Comparison of ENCODE assay signal across 19 cellular contexts in the genomic region with DNA sequence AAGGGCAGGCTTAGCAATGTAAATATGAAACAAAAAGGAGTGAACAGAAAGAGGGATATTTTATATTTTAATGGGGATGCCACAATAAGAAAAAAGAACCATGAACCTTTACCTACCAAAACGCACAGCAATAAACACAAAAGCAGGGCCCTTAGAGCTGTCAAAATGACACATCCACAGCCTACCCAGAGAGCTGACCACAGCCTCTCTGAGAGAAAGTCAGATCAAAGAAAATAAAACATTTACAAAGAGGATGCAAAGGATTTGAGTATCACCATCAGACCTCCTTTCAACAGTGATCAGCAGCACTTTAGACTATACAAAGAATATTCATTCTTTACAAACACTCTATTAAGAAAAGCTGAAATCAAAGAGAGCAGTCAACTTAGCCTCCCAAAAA.
"Had no signal": no experiment of that assay in that cellular context is flagged by ENCODE, and none has a peak within 500 bp of the region (broad histone marks: within the 10 kb centered on the region; RNA-seq: fewer than 3 reads in every experiment).

No MANE protein-coding gene starts in this region.

- H3K27ac ChIP-seq: colonic mucosa, foreskin keratinocyte, left ventricle myocardium inferior, lower lobe of right lung, suprapubic skin, thyroid gland had no signal

- H3K27me3 Mint-ChIP-seq: memory B cell; naive thymus-derived CD8-positive, alpha-beta T cell; type B pancreatic cell had no signal

- H3K27ac Mint-ChIP-seq: endodermal cell; memory B cell; naive thymus-derived CD8-positive, alpha-beta T cell; type B pancreatic cell had no signal

- H3K4me3 Mint-ChIP-seq: endodermal cell; memory B cell; naive thymus-derived CD8-positive, alpha-beta T cell; type B pancreatic cell had no signal

- DNase-seq: colonic mucosa; dermis blood vessel endothelial cell; endodermal cell; erythroblast; foreskin keratinocyte; kidney; left cardiac atrium; left ventricle myocardium inferior; lower lobe of right lung; naive thymus-derived CD8-positive, alpha-beta T cell; posterior cingulate gyrus; stimulated activated CD4-positive, alpha-beta T cell treated with anti-CD3 and anti-CD28 coated beads, Interleukin-2, amount 100 ng/mL, for 24 hours; stimulated activated CD4-positive, alpha-beta T cell treated with anti-CD3 and anti-CD28 coated beads, Interleukin-4, amount 100 ng/mL, for 4 hours; stimulated activated naive CD4-positive, alpha-beta T cell; thyroid gland had no signal

- H3K9me3 Mint-ChIP-seq: endodermal cell; memory B cell; naive thymus-derived CD8-positive, alpha-beta T cell; type B pancreatic cell had no signal

- H3K27me3 ChIP-seq: colonic mucosa, foreskin keratinocyte, suprapubic skin, thyroid gland had no signal

- H3K4me1 ChIP-seq: colonic mucosa, left ventricle myocardium inferior, lower lobe of right lung, suprapubic skin, thyroid gland had no signal

- ATAC-seq: foreskin keratinocyte; left cardiac atrium; lower lobe of right lung; naive thymus-derived CD8-positive, alpha-beta T cell; sciatic nerve had no signal

- H3K4me1 Mint-ChIP-seq: endodermal cell had no signal

- H3K36me3 ChIP-seq: colonic mucosa had no signal

- H3K4me3 ChIP-seq: colonic mucosa, left ventricle myocardium inferior, lower lobe of right lung, suprapubic skin, thyroid gland had no signal

- H3K9me3 ChIP-seq: colonic mucosa, left ventricle myocardium inferior, lower lobe of right lung, suprapubic skin, thyroid gland had no signal
